In the genomic region with DNA sequence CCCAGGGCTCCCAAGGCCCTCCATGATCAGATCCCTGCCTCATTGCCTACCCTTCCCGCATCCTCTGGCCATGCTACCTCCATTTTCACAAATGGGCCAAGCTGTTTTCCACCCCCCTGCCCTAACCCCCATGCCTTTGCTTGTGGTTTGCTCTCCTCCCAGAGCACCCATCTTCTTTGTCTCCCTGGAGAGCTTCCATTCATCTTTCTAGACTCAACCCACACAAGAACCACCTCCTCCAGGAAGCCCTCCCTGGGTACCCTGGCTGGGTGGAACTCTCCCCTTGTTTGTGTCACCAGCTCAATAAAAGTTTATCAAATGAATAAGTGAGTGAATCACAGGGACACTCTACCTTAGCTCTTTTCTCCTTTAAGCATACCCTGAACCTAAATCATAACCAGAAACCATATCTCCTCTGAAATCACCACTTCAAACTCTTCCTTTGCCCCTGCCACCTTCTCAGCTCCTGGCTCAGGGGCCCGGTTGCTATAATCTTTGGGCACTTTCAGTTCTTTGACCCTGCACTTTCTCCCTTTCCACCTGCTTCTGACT, we compare ENCODE assay signal across 23 cellular contexts. TPM values are rescaled to one million over a fixed set of nuclear protein-coding genes. Genes with fewer than 3 reads are reported as not detected.
"Had no signal": no experiment of that assay in that cellular context is flagged by ENCODE, and none has a peak within 500 bp of the region (broad histone marks: within the 10 kb centered on the region; RNA-seq: fewer than 3 reads in every experiment).

No MANE protein-coding gene starts in this region.

- H3K9me3 ChIP-seq: esophagus squamous epithelium, gastroesophageal sphincter, ovary, transverse colon, uterus had no signal

- H3K9me3 Mint-ChIP-seq: activated CD4-positive, alpha-beta T cell treated with anti-CD3 and anti-CD28 coated beads, Interleukin-2, amount 10 ng/mL, durations not matched to agents 24 days and 14 days; activated naive CD4-positive, alpha-beta T cell treated with anti-CD3 and anti-CD28 coated beads for 36 hours; activated T-cell treated with anti-CD3 and anti-CD28 coated beads, Interleukin-2, amount 50 U/mL, for 24 hours; endodermal cell; mesothelial cell of epicardium; naive thymus-derived CD8-positive, alpha-beta T cell had no signal

- H3K27me3 ChIP-seq: ovary, transverse colon, uterus had no signal

- H3K36me3 ChIP-seq: esophagus squamous epithelium, gastroesophageal sphincter, ovary, transverse colon, uterus had no signal

- DNase-seq: activated CD4-positive, alpha-beta T cell treated with anti-CD3 and anti-CD28 coated beads, Interleukin-2, amount 10 ng/mL, durations not matched to agents 24 days and 14 days; activated naive CD4-positive, alpha-beta T cell treated with anti-CD3 and anti-CD28 coated beads for 36 hours; activated T-cell treated with anti-CD3 and anti-CD28 coated beads, Interleukin-2, amount 50 U/mL, for 24 hours; cortex of kidney; endodermal cell; esophagus squamous epithelium; head of caudate nucleus; hypothalamus; left ventricle myocardium superior; mammary epithelial cell; naive thymus-derived CD8-positive, alpha-beta T cell; ovary; stimulated activated CD4-positive, alpha-beta T cell treated with anti-CD3 and anti-CD28 coated beads, Interleukin-12 subunit alpha, Interleukin-12 subunit beta, amount 100 ng/mL, for 4 hours; stimulated activated CD4-positive, alpha-beta T cell treated with anti-CD3 and anti-CD28 coated beads, Interleukin-4, amount 100 ng/mL, for 4 hours; T-helper 17 cell; transverse colon; uterus had no signal

- H3K27ac Mint-ChIP-seq: activated CD4-positive, alpha-beta T cell treated with anti-CD3 and anti-CD28 coated beads, Interleukin-2, amount 10 ng/mL, durations not matched to agents 24 days and 14 days; activated naive CD4-positive, alpha-beta T cell treated with anti-CD3 and anti-CD28 coated beads for 36 hours; activated T-cell treated with anti-CD3 and anti-CD28 coated beads, Interleukin-2, amount 50 U/mL, for 24 hours; endodermal cell; mesothelial cell of epicardium; T-helper 17 cell had no signal

- H3K4me1 ChIP-seq: uterus had no signal

- ATAC-seq: gastroesophageal sphincter; left ventricle myocardium superior; naive thymus-derived CD8-positive, alpha-beta T cell; right cardiac atrium; T-helper 17 cell had no signal

- H3K4me3 Mint-ChIP-seq: activated CD4-positive, alpha-beta T cell treated with anti-CD3 and anti-CD28 coated beads, Interleukin-2, amount 10 ng/mL, durations not matched to agents 24 days and 14 days; activated naive CD4-positive, alpha-beta T cell treated with anti-CD3 and anti-CD28 coated beads for 36 hours; activated T-cell treated with anti-CD3 and anti-CD28 coated beads, Interleukin-2, amount 50 U/mL, for 24 hours; endodermal cell; mesothelial cell of epicardium; naive thymus-derived CD8-positive, alpha-beta T cell; T-helper 17 cell had no signal

- H3K4me3 ChIP-seq: esophagus squamous epithelium, gastroesophageal sphincter, ovary, transverse colon, uterus had no signal

- H3K4me1 Mint-ChIP-seq: mesothelial cell of epicardium had no signal

- H3K27me3 Mint-ChIP-seq: activated T-cell treated with anti-CD3 and anti-CD28 coated beads, Interleukin-2, amount 50 U/mL, for 24 hours; T-helper 17 cell had no signal

- H3K27ac ChIP-seq: esophagus squamous epithelium, gastroesophageal sphincter, ovary, transverse colon, uterus had no signal

- H3K36me3 Mint-ChIP-seq: mesothelial cell of epicardium; naive thymus-derived CD8-positive, alpha-beta T cell had no signal

RNA-seq across cellular contexts. Expression of gene SCN4A, which starts 2.9 kb away (rescaled TPM):
- total RNA-seq: mammary epithelial cell had no signal
- polyA plus RNA-seq: naive thymus-derived CD8-positive, alpha-beta T cell had no signal

RNA-seq across cellular contexts. Expression of gene PRR29, which starts 22.5 kb away (rescaled TPM):
- total RNA-seq: transverse colon had no signal

RNA-seq across cellular contexts. Expression of gene CD79B, which starts 43.5 kb away (rescaled TPM):
- total RNA-seq: cerebellum, mesothelial cell of epicardium, temporal lobe had no signal

RNA-seq across cellular contexts. Expression of gene GH1, which starts 57.0 kb away (rescaled TPM):
- total RNA-seq: activated CD4-positive, alpha-beta T cell treated with anti-CD3 and anti-CD28 coated beads, Interleukin-2, amount 10 ng/mL, durations not matched to agents 24 days and 14 days; activated naive CD4-positive, alpha-beta T cell treated with anti-CD3 and anti-CD28 coated beads for 36 hours; cerebellum; endodermal cell; esophagus squamous epithelium; gastroesophageal sphincter; left ventricle myocardium superior; mammary epithelial cell; mesothelial cell of epicardium; naive thymus-derived CD8-positive, alpha-beta T cell; ovary; pulmonary artery endothelial cell; right cardiac atrium; T-helper 17 cell; temporal lobe; transverse colon; uterus had no signal
- polyA plus RNA-seq: mammary epithelial cell; naive thymus-derived CD8-positive, alpha-beta T cell; ovary; right cardiac atrium had no signal
